Comparison of ENCODE assay signal across 1 cellular context in the genomic region with DNA sequence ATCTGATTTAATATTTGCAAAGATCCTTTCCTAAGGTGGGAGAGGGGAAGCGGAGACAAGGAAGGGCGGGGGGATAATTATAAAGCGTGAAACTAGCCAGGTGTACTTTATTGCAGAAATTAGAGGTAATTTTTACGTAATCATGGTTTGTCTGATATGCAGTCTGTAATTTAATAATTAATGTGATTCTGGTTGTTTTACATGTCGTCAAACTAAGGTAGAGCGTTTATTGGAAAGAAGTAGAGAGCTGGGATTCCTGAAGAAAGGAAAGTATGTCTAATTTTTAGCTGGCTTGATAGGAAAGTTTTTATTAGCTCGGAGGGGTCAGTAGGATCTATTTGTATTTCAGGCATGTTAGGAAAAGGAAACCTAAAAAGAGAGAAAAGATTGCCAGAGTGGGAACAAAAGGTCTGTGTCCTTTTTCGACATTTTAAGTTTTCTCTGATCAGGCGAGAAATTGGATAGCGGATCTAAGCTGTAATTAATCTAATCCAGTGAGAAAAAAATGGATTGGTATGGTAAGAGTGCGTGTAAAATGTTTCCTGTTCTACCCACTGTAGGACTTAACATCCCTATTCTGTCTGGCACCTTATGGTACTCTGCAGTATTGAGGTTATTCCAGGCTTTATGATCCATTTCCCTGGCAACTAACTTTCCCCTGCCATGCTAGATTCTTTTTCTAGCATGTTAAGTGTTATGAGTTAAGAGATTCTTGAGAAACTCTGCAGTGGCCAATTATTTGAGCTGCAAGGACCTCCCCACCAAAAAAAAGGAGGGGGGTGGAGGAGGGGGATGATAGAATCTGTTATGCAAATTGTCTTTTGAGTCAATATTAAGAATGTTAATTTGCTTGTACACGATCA.
TF ChIP-seq lines count a peak whose summit lies in the region.

No MANE protein-coding gene starts in this region.

TF ChIP-seq in IMR-90, 13 proteins besides CTCF, POLR2A, EP300 and RAD21 (continued from another document):
- TF ChIP-seq MAFK (IDR thresholded peaks at IDR 0.05; ENCODE audit: low read depth, low read length) (no peak), FOS (IDR thresholded peaks at IDR 0.05; ENCODE audit: low read depth, low read length) (no peak), CEBPB (IDR thresholded peaks at IDR 0.05; ENCODE audit: low read depth, low read length) (no peak), MXI1 (IDR thresholded peaks at IDR 0.05; ENCODE audit: borderline replicate concordance, low read depth, low read length) (no peak), BHLHE40 (IDR thresholded peaks at IDR 0.05; ENCODE audit: low read depth, low read length) (no peak), NFE2L2 (IDR thresholded peaks at IDR 0.05; ENCODE audit: low read depth, low read length) (no peak), RFX5 (IDR thresholded peaks at IDR 0.05; ENCODE audit: low read depth, low read length) (no peak), ELK1 (IDR thresholded peaks at IDR 0.05; ENCODE audit: borderline replicate concordance, low read depth, low read length) (no peak), CHD1 (IDR thresholded peaks at IDR 0.05; ENCODE audit: low read depth, low read length) (no peak)
